In genomic region chr9:79559501-79560181, GRCh38 we compare ENCODE assay signal across 13 cellular contexts. TPM values are rescaled to one million over a fixed set of nuclear protein-coding genes. Genes with fewer than 3 reads are reported as not detected.
DNase-seq lines count a peak whose midpoint lies in the region; ATAC-seq and TF ChIP-seq lines count a peak whose summit lies in the region.
"Had no signal": no experiment of that assay in that cellular context is flagged by ENCODE, and none has a peak within 500 bp of the region (broad histone marks: within the 10 kb centered on the region; RNA-seq: fewer than 3 reads in every experiment).

No MANE protein-coding gene starts in this region.

- intact Hi-C loops in sciatic nerve (cut with DNase I): no loop called here

- H3K27me3 Mint-ChIP-seq in endodermal cell (ENCODE audit: insufficient read depth) (no peaks in the 10 kb centered on the region), glutamatergic neuron (ENCODE audit: unreplicated experiment) (no peaks in the 10 kb centered on the region)

- no peaks in the 10 kb centered on the region for H3K4me1 ChIP-seq in endodermal cell (ENCODE audit: control insufficient read depth, insufficient read depth, low read length)

- H3K27me3 ChIP-seq in endodermal cell (ENCODE audit: control insufficient read depth, insufficient read depth, low read length, poor library complexity, severe bottlenecking): no peaks in the 10 kb centered on the region

- H3K4me3 ChIP-seq in endodermal cell (ENCODE audit: low read length): no peak overlapping the region

- H3K36me3 Mint-ChIP-seq in endodermal cell (ENCODE audit: low read depth) (no peaks in the 10 kb centered on the region), glutamatergic neuron (ENCODE audit: unreplicated experiment) (peaks cover 7% of the 10 kb centered on the region)

- H3K9me3 Mint-ChIP-seq in endodermal cell (no peaks in the 10 kb centered on the region), glutamatergic neuron (ENCODE audit: unreplicated experiment) (no peaks in the 10 kb centered on the region)
- H3K9me3 Mint-ChIP-seq: activated T-helper 1 cell treated with anti-CD3 and anti-CD28 coated beads, Interleukin-12 subunit alpha, Interleukin-12 subunit beta, Interleukin-2, Interleukin-4 antibody, amounts not matched to agents 30 ng/mL and 10 ng/mL and 1 ng/mL, durations not matched to agents 14 hours and 24 hours and 36 hours; naive B cell had no signal

- WGBS in endodermal cell (ENCODE audit: insufficient coverage in 1 of 2, insufficient read length in 1 of 2), 2 experiments: 84 to 86% methylated on average over 1 to 3 of the region's 3 CpGs

- ATAC-seq in sciatic nerve (peak; percentile 69), HG02588 (IDR thresholded peaks at IDR 0.05; ENCODE audit: unreplicated experiment) (no peak), GM18511 (IDR thresholded peaks at IDR 0.05; ENCODE audit: unreplicated experiment) (no peak)
- ATAC-seq: HCT116 had no signal

- H3K9ac ChIP-seq in endodermal cell (ENCODE audit: extremely low read depth, low read length, poor library complexity, severe bottlenecking): no peak overlapping the region

- POLR2A ChIA-PET in HEK293T (lab: Yijun Ruan, JAX): interaction anchor here (0.6 to 4.1 kb wide), 4 partner anchors 8 to 79 kb away, joined by 3 to 54 read pairs (median 4); partner anchors contain the start of gene TLE4

- no peak for DNase-seq in HEK293T (ENCODE audit: extremely low spot score)
- peak; percentile 75 for DNase-seq in NCI-H2196 treated with DMSO at 0.1 percent for 48 hours (lab: John Stamatoyannopoulos, UW; ENCODE audit: unreplicated experiment)
- DNase-seq in endodermal cell: no peak
- DNase-seq in sciatic nerve (ENCODE audit: low spot score): no peak
- no peak for DNase-seq in glutamatergic neuron
- DNase-seq: activated CD4-positive, alpha-beta T cell treated with anti-CD3 and anti-CD28 coated beads, Interleukin-2, amount 50 U/mL, for 1 hour; effector CD4-positive, alpha-beta T cell; naive B cell had no signal

- peak overlapping the region; percentile 6 for H3K27ac ChIP-seq in endodermal cell (ENCODE audit: low read depth, low read length)
- H3K27ac ChIP-seq: C4-2B had no signal

- H3K9me3 ChIP-seq in endodermal cell (ENCODE audit: control insufficient read depth, low read length): no peaks in the 10 kb centered on the region

- H3K4me1 Mint-ChIP-seq in endodermal cell (no peaks in the 10 kb centered on the region), glutamatergic neuron (ENCODE audit: low read depth, unreplicated experiment) (no peaks in the 10 kb centered on the region)
- H3K4me1 Mint-ChIP-seq: naive B cell had no signal

- H3K27ac Mint-ChIP-seq in endodermal cell (no peak overlapping the region), glutamatergic neuron (ENCODE audit: unreplicated experiment) (no peak overlapping the region)
- H3K27ac Mint-ChIP-seq: activated T-helper 1 cell treated with anti-CD3 and anti-CD28 coated beads, Interleukin-12 subunit alpha, Interleukin-12 subunit beta, Interleukin-2, Interleukin-4 antibody, amounts not matched to agents 30 ng/mL and 10 ng/mL and 1 ng/mL, durations not matched to agents 14 hours and 24 hours and 36 hours; naive B cell had no signal

- CTCF ChIA-PET in HEK293T (lab: Yijun Ruan, JAX): interaction anchor here (0.7 to 1.1 kb wide), 3 partner anchors 8 to 24 kb away, joined by 3 read pairs; no protein-coding TSS in a partner anchor

- H3K4me3 Mint-ChIP-seq in endodermal cell: no peak overlapping the region
- no peak overlapping the region for H3K4me3 Mint-ChIP-seq in glutamatergic neuron (ENCODE audit: unreplicated experiment)
- H3K4me3 Mint-ChIP-seq: activated T-helper 1 cell treated with anti-CD3 and anti-CD28 coated beads, Interleukin-12 subunit alpha, Interleukin-12 subunit beta, Interleukin-2, Interleukin-4 antibody, amounts not matched to agents 30 ng/mL and 10 ng/mL and 1 ng/mL, durations not matched to agents 14 hours and 24 hours and 36 hours; naive B cell had no signal

- H3K36me3 ChIP-seq in endodermal cell (ENCODE audit: control insufficient read depth, insufficient read depth, low read length): no peaks in the 10 kb centered on the region

- TF ChIP-seq CTCF in endodermal cell (conservative IDR thresholded peaks at IDR 0.05): no peak
- TF ChIP-seq CTCF in glutamatergic neuron (IDR thresholded peaks at IDR 0.05; ENCODE audit: partially characterized antibody, unreplicated experiment): no peak

TF ChIP-seq in HEK293T, 16 proteins besides CTCF, POLR2A, EP300 and RAD21:
- TF ChIP-seq NFRKB (IDR thresholded peaks at IDR 0.05): no peak
- TF ChIP-seq HDGF (IDR thresholded peaks at IDR 0.05; ENCODE audit: borderline replicate concordance): no peak
- no peak for TF ChIP-seq TARDBP (IDR thresholded peaks at IDR 0.05)
- peak; percentile 87 for TF ChIP-seq PKNOX1 (IDR thresholded peaks at IDR 0.05)
- TF ChIP-seq ARNT (IDR thresholded peaks at IDR 0.05): no peak
- 0 out of 2 replicates have a peak, but pooled peaks have one; percentile 14 for TF ChIP-seq ZNF384 (IDR thresholded peaks at IDR 0.05)
- TF ChIP-seq L3MBTL2 (conservative IDR thresholded peaks at IDR 0.05): no peak
- no peak for TF ChIP-seq FOXA1 (IDR thresholded peaks at IDR 0.05)
- TF ChIP-seq CTBP1 (IDR thresholded peaks at IDR 0.05; ENCODE audit: borderline replicate concordance): peak; percentile 82
- no peak for TF ChIP-seq SP1 (IDR thresholded peaks at IDR 0.05)
- no peak for TF ChIP-seq ELF4 (IDR thresholded peaks at IDR 0.05)
- no peak for TF ChIP-seq FOXK2 (IDR thresholded peaks at IDR 0.05)
- TF ChIP-seq BHLHE40 (IDR thresholded peaks at IDR 0.05; ENCODE audit: borderline replicate concordance): no peak

RNA-seq across cellular contexts. Expression of gene TLE4, which starts 12.1 kb away (rescaled TPM):
- total RNA-seq in endodermal cell: 10 to 100 TPM; 16.7 to 25.5 TPM
- 101 TPM for polyA plus RNA-seq in endodermal cell (2013, experiment 1 of 2)
- polyA plus RNA-seq in endodermal cell (2013, experiment 2 of 2): 102 TPM
- total RNA-seq in sciatic nerve: 36.2 TPM
- 97.4 TPM for total RNA-seq in glutamatergic neuron (ENCODE audit: unreplicated experiment)
